In genomic region chr19:48041877-48042580, GRCh38 we compare ENCODE assay signal across 37 cellular contexts. TPM values are rescaled to one million over a fixed set of nuclear protein-coding genes. Genes with fewer than 3 reads are reported as not detected.
"Had no signal": no experiment of that assay in that cellular context is flagged by ENCODE, and none has a peak within 500 bp of the region (broad histone marks: within the 10 kb centered on the region; RNA-seq: fewer than 3 reads in every experiment).

No MANE protein-coding gene starts in this region.

- H3K4me1 ChIP-seq: ascending aorta, breast epithelium, colonic mucosa, esophagus squamous epithelium, gastroesophageal sphincter, heart right ventricle had no signal

- FAIRE-seq: endometrium, endothelial cell of umbilical vein had no signal

- H3K36me3 Mint-ChIP-seq: activated naive CD4-positive, alpha-beta T cell treated with anti-CD3 and anti-CD28 coated beads, Interleukin-2, amount 10 ng/mL, durations not matched to agents 7 days and 5 days; activated naive CD8-positive, alpha-beta T cell treated with anti-CD3 and anti-CD28 coated beads, Interleukin-2, amount 10 ng/mL, durations not matched to agents 7 days and 5 days; brain had no signal

- H3K9me3 ChIP-seq: colonic mucosa, esophagus squamous epithelium had no signal

- H3K9me3 Mint-ChIP-seq: activated B cell treated with CpG ODN at 0.5 μM for 24 hours; activated naive CD8-positive, alpha-beta T cell treated with anti-CD3 and anti-CD28 coated beads, Interleukin-2, amount 10 ng/mL, durations not matched to agents 7 days and 5 days had no signal

- DNase-seq: activated B cell treated with CpG ODN at 0.5 μM for 24 hours; activated CD4-positive, alpha-beta memory T cell treated with anti-CD3 and anti-CD28 coated beads, Interleukin-2, amount 10 ng/mL, durations not matched to agents 7 days and 5 days; activated CD4-positive, alpha-beta T cell treated with anti-CD3 and anti-CD28 coated beads, Interleukin-2, amount 10 ng/mL, durations not matched to agents 24 days and 14 days; activated CD8-positive, alpha-beta memory T cell treated with anti-CD3 and anti-CD28 coated beads, Interleukin-2, amount 50 U/mL, for 48 hours; activated gamma-delta T cell; activated naive CD4-positive, alpha-beta T cell; activated naive CD4-positive, alpha-beta T cell treated with anti-CD3 and anti-CD28 coated beads, Interleukin-2, amount 10 ng/mL, durations not matched to agents 7 days and 5 days; activated naive CD8-positive, alpha-beta T cell treated with anti-CD3 and anti-CD28 coated beads, Interleukin-2, amount 10 ng/mL, durations not matched to agents 7 days and 5 days; activated T-cell treated with anti-CD3 and anti-CD28 coated beads for 4 hours; activated T-cell treated with anti-CD3 and anti-CD28 coated beads, Interleukin-2, amount 50 U/mL, for 24 hours; activated T-cell treated with anti-CD3 and anti-CD28 coated beads, Interleukin-2, amount 50 U/mL, for 72 hours; central memory CD4-positive, alpha-beta T cell; cerebellar nuclear complex; colonic mucosa; effector CD8-positive, alpha-beta T cell; esophagus squamous epithelium; foreskin melanocyte; heart right ventricle; T-helper 17 cell; T1000; WERI-Rb-1 had no signal

- H3K4me3 ChIP-seq: ascending aorta, breast epithelium, cardiac muscle cell, colonic mucosa, esophagus squamous epithelium, gastroesophageal sphincter, heart right ventricle had no signal

- H3K27ac ChIP-seq: ascending aorta, breast epithelium, cardiac muscle cell, colonic mucosa, epithelial cell of prostate, esophagus squamous epithelium, gastroesophageal sphincter, heart right ventricle, WERI-Rb-1 had no signal

- H3K27ac Mint-ChIP-seq: activated B cell treated with CpG ODN at 0.5 μM for 24 hours; activated CD4-positive, alpha-beta memory T cell treated with anti-CD3 and anti-CD28 coated beads, Interleukin-2, amount 10 ng/mL, durations not matched to agents 7 days and 5 days; activated CD4-positive, alpha-beta T cell treated with anti-CD3 and anti-CD28 coated beads, Interleukin-2, amount 10 ng/mL, durations not matched to agents 24 days and 14 days; activated naive CD4-positive, alpha-beta T cell treated with anti-CD3 and anti-CD28 coated beads, Interleukin-2, amount 10 ng/mL, durations not matched to agents 7 days and 5 days; activated naive CD4-positive, alpha-beta T cell treated with anti-CD3 and anti-CD28 coated beads, Interleukin-2, amount 50 U/mL, for 72 hours; activated naive CD8-positive, alpha-beta T cell treated with anti-CD3 and anti-CD28 coated beads, Interleukin-2, amount 10 ng/mL, durations not matched to agents 7 days and 5 days; activated T-cell treated with anti-CD3 and anti-CD28 coated beads, Interleukin-2, amount 50 U/mL, for 24 hours; activated T-cell treated with anti-CD3 and anti-CD28 coated beads, Interleukin-2, amount 50 U/mL, for 72 hours; brain; T-helper 17 cell; T-helper 2 cell treated with Interferon-gamma antibody and Interleukin-4, amounts not matched to agents 5 μg/mL and 100 μg/mL, for 36 hours had no signal

- H3K4me1 Mint-ChIP-seq: activated B cell treated with CpG ODN at 0.5 μM for 24 hours; activated CD4-positive, alpha-beta memory T cell treated with anti-CD3 and anti-CD28 coated beads, Interleukin-2, amount 10 ng/mL, durations not matched to agents 7 days and 5 days; activated CD4-positive, alpha-beta T cell treated with anti-CD3 and anti-CD28 coated beads, Interleukin-2, amount 10 ng/mL, durations not matched to agents 24 days and 14 days; activated naive CD4-positive, alpha-beta T cell treated with anti-CD3 and anti-CD28 coated beads, Interleukin-2, amount 10 ng/mL, durations not matched to agents 7 days and 5 days; activated naive CD8-positive, alpha-beta T cell treated with anti-CD3 and anti-CD28 coated beads, Interleukin-2, amount 10 ng/mL, durations not matched to agents 7 days and 5 days; brain; T-helper 17 cell had no signal

- ATAC-seq: activated CD4-positive, CD25-positive, alpha-beta regulatory T cell treated with anti-CD3 and anti-CD28 coated beads, Interleukin-2, amount 50 U/mL, for 24 hours; activated naive CD4-positive, alpha-beta T cell treated with anti-CD3 and anti-CD28 coated beads, Interleukin-2, amount 50 U/mL, for 72 hours; activated T-cell treated with anti-CD3 and anti-CD28 coated beads, Interleukin-2, amount 50 U/mL, for 72 hours; gastroesophageal sphincter; heart right ventricle; T-helper 17 cell had no signal

- H3K36me3 ChIP-seq: ascending aorta, breast epithelium, cardiac muscle cell, colonic mucosa, esophagus squamous epithelium, gastroesophageal sphincter had no signal

- H3K4me3 Mint-ChIP-seq: activated B cell treated with CpG ODN at 0.5 μM for 24 hours; activated CD4-positive, alpha-beta memory T cell treated with anti-CD3 and anti-CD28 coated beads, Interleukin-2, amount 10 ng/mL, durations not matched to agents 7 days and 5 days; activated CD4-positive, alpha-beta T cell treated with anti-CD3 and anti-CD28 coated beads, Interleukin-2, amount 10 ng/mL, durations not matched to agents 24 days and 14 days; activated naive CD4-positive, alpha-beta T cell treated with anti-CD3 and anti-CD28 coated beads, Interleukin-2, amount 10 ng/mL, durations not matched to agents 7 days and 5 days; activated naive CD8-positive, alpha-beta T cell treated with anti-CD3 and anti-CD28 coated beads, Interleukin-2, amount 10 ng/mL, durations not matched to agents 7 days and 5 days; activated T-cell treated with anti-CD3 and anti-CD28 coated beads, Interleukin-2, amount 50 U/mL, for 24 hours; activated T-cell treated with anti-CD3 and anti-CD28 coated beads, Interleukin-2, amount 50 U/mL, for 72 hours; brain; T-helper 17 cell; T-helper 2 cell treated with Interferon-gamma antibody and Interleukin-4, amounts not matched to agents 5 μg/mL and 100 μg/mL, for 36 hours had no signal

RNA-seq across cellular contexts. Expression of gene CABP5, which starts 1.9 kb away (rescaled TPM):
- total RNA-seq: activated B cell treated with CpG ODN at 0.5 μM for 24 hours; activated CD4-positive, alpha-beta memory T cell treated with anti-CD3 and anti-CD28 coated beads, Interleukin-2, amount 10 ng/mL, durations not matched to agents 7 days and 5 days; activated CD4-positive, alpha-beta T cell treated with anti-CD3 and anti-CD28 coated beads, Interleukin-2, amount 10 ng/mL, durations not matched to agents 24 days and 14 days; activated naive CD4-positive, alpha-beta T cell treated with anti-CD3 and anti-CD28 coated beads, Interleukin-2, amount 50 U/mL, for 72 hours; activated naive CD8-positive, alpha-beta T cell treated with anti-CD3 and anti-CD28 coated beads, Interleukin-2, amount 10 ng/mL, durations not matched to agents 7 days and 5 days; activated T-cell treated with anti-CD3 and anti-CD28 coated beads, Interleukin-2, amount 50 U/mL, for 72 hours; ascending aorta; breast epithelium; cardiac muscle cell; colonic mucosa; dermis microvascular lymphatic vessel endothelial cell; endothelial cell of umbilical vein; esophagus squamous epithelium; fibroblast of lung; fibroblast of villous mesenchyme; gastroesophageal sphincter; glomerular endothelial cell; heart right ventricle had no signal
- polyA plus RNA-seq: cardiac muscle cell, endothelial cell of umbilical vein, esophagus, fibroblast of lung, heart right ventricle had no signal

RNA-seq across cellular contexts. Expression of gene ELSPBP1, which starts 47.6 kb away (rescaled TPM):
- total RNA-seq: activated B cell treated with CpG ODN at 0.5 μM for 24 hours; activated CD4-positive, alpha-beta memory T cell treated with anti-CD3 and anti-CD28 coated beads, Interleukin-2, amount 10 ng/mL, durations not matched to agents 7 days and 5 days; activated CD4-positive, alpha-beta T cell treated with anti-CD3 and anti-CD28 coated beads, Interleukin-2, amount 10 ng/mL, durations not matched to agents 24 days and 14 days; activated naive CD4-positive, alpha-beta T cell treated with anti-CD3 and anti-CD28 coated beads, Interleukin-2, amount 50 U/mL, for 72 hours; activated naive CD8-positive, alpha-beta T cell treated with anti-CD3 and anti-CD28 coated beads, Interleukin-2, amount 10 ng/mL, durations not matched to agents 7 days and 5 days; activated T-cell treated with anti-CD3 and anti-CD28 coated beads, Interleukin-2, amount 50 U/mL, for 72 hours; ascending aorta; breast epithelium; cardiac muscle cell; colonic mucosa; dermis microvascular lymphatic vessel endothelial cell; endothelial cell of umbilical vein; esophagus squamous epithelium; fibroblast of lung; fibroblast of villous mesenchyme; gastroesophageal sphincter; glomerular endothelial cell; heart right ventricle; T-helper 17 cell had no signal
- polyA plus RNA-seq: cardiac muscle cell, endothelial cell of umbilical vein, esophagus, fibroblast of lung, heart right ventricle had no signal

RNA-seq across cellular contexts. Expression of gene BSPH1, which starts 50.1 kb away (rescaled TPM):
- total RNA-seq: activated B cell treated with CpG ODN at 0.5 μM for 24 hours; activated CD4-positive, alpha-beta memory T cell treated with anti-CD3 and anti-CD28 coated beads, Interleukin-2, amount 10 ng/mL, durations not matched to agents 7 days and 5 days; activated CD4-positive, alpha-beta T cell treated with anti-CD3 and anti-CD28 coated beads, Interleukin-2, amount 10 ng/mL, durations not matched to agents 24 days and 14 days; activated naive CD4-positive, alpha-beta T cell treated with anti-CD3 and anti-CD28 coated beads, Interleukin-2, amount 50 U/mL, for 72 hours; activated naive CD8-positive, alpha-beta T cell treated with anti-CD3 and anti-CD28 coated beads, Interleukin-2, amount 10 ng/mL, durations not matched to agents 7 days and 5 days; activated T-cell treated with anti-CD3 and anti-CD28 coated beads, Interleukin-2, amount 50 U/mL, for 72 hours; ascending aorta; breast epithelium; cardiac muscle cell; colonic mucosa; dermis microvascular lymphatic vessel endothelial cell; endothelial cell of umbilical vein; esophagus squamous epithelium; fibroblast of lung; fibroblast of villous mesenchyme; gastroesophageal sphincter; glomerular endothelial cell; heart right ventricle; T-helper 17 cell had no signal
- polyA plus RNA-seq: cardiac muscle cell, endothelial cell of umbilical vein, esophagus, fibroblast of lung, heart right ventricle had no signal
